Comparison of ENCODE assay signal across 33 cellular contexts in the genomic region with DNA sequence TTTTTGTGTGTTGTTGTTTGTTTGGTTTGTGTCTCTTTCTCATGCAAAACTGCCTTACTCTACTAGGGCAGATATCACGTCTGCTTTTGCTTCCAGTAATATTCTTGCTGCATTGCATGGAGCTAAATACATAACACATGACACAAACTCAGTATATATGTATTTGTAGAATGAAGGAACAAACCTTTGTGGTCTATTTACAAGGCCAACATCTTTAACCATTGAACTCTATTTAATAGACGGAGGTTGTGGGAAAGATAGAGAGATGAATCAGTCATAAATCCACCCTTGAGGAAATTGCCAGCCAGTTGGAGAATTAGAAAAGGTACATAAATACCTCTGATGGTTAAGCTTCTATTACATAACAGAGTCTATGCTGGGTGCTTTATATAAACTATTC. TPM values are rescaled to one million over a fixed set of nuclear protein-coding genes. Genes with fewer than 3 reads are reported as not detected.
"Had no signal": no experiment of that assay in that cellular context is flagged by ENCODE, and none has a peak within 500 bp of the region (broad histone marks: within the 10 kb centered on the region; RNA-seq: fewer than 3 reads in every experiment).

No MANE protein-coding gene starts in this region.

- H3K4me1 Mint-ChIP-seq: activated B cell treated with CpG ODN at 0.5 μM for 24 hours; activated T-helper 17 cell treated with anti-CD3 and anti-CD28 coated beads, Interleukin-2, amount 50 U/mL, for 72 hours; brain; T-helper 17 cell had no signal

- H3K27me3 Mint-ChIP-seq: activated naive CD8-positive, alpha-beta T cell; activated T-helper 17 cell treated with anti-CD3 and anti-CD28 coated beads, Interleukin-2, amount 50 U/mL, for 72 hours; brain had no signal

- H3K27ac ChIP-seq: breast epithelium, cardiac muscle cell, colonic mucosa, foreskin keratinocyte, gastrocnemius medialis, heart left ventricle, hepatocyte, WERI-Rb-1 had no signal

- ATAC-seq: activated CD4-positive, CD25-positive, alpha-beta regulatory T cell treated with anti-CD3 and anti-CD28 coated beads, Interleukin-2, amount 50 U/mL, for 24 hours; activated CD8-positive, alpha-beta T cell treated with anti-CD3 and anti-CD28 coated beads for 36 hours; activated T-cell treated with anti-CD3 and anti-CD28 coated beads, Interleukin-2, amount 50 U/mL, for 4 hours; activated T-helper 17 cell treated with anti-CD3 and anti-CD28 coated beads, Interleukin-2, amount 50 U/mL, for 72 hours; esophagus mucosa; foreskin keratinocyte; gastrocnemius medialis; heart left ventricle; T-helper 17 cell had no signal

- H3K4me3 Mint-ChIP-seq: activated B cell treated with CpG ODN at 0.5 μM for 24 hours; activated CD8-positive, alpha-beta T cell treated with anti-CD3 and anti-CD28 coated beads for 36 hours; activated naive CD8-positive, alpha-beta T cell; activated T-cell treated with anti-CD3 and anti-CD28 coated beads, Interleukin-2, amount 50 U/mL, for 4 hours; activated T-helper 17 cell treated with anti-CD3 and anti-CD28 coated beads, Interleukin-2, amount 50 U/mL, for 72 hours; brain; T-helper 17 cell; T-helper 2 cell treated with Interferon-gamma antibody and Interleukin-4, amounts not matched to agents 5 μg/mL and 100 μg/mL, for 36 hours had no signal

- H3K9me3 ChIP-seq: breast epithelium, colonic mucosa, gastrocnemius medialis, heart left ventricle had no signal

- H3K4me3 ChIP-seq: breast epithelium, cardiac muscle cell, colonic mucosa, gastrocnemius medialis, heart left ventricle, hepatocyte had no signal

- H3K9me3 Mint-ChIP-seq: activated B cell treated with CpG ODN at 0.5 μM for 24 hours; activated CD8-positive, alpha-beta T cell treated with anti-CD3 and anti-CD28 coated beads for 36 hours; activated T-cell treated with anti-CD3 and anti-CD28 coated beads, Interleukin-2, amount 50 U/mL, for 4 hours; activated T-helper 17 cell treated with anti-CD3 and anti-CD28 coated beads, Interleukin-2, amount 50 U/mL, for 72 hours; brain had no signal

- H3K27ac Mint-ChIP-seq: activated B cell treated with CpG ODN at 0.5 μM for 24 hours; activated CD8-positive, alpha-beta T cell treated with anti-CD3 and anti-CD28 coated beads for 36 hours; activated naive CD8-positive, alpha-beta T cell; activated T-helper 17 cell treated with anti-CD3 and anti-CD28 coated beads, Interleukin-2, amount 50 U/mL, for 72 hours; brain; T-helper 17 cell; T-helper 2 cell treated with Interferon-gamma antibody and Interleukin-4, amounts not matched to agents 5 μg/mL and 100 μg/mL, for 36 hours had no signal

- H2AFZ ChIP-seq: hepatocyte had no signal

- H3K27me3 ChIP-seq: breast epithelium, cardiac muscle cell, colonic mucosa, gastrocnemius medialis, hepatocyte had no signal

- H3K4me1 ChIP-seq: breast epithelium, colonic mucosa, foreskin keratinocyte, gastrocnemius medialis had no signal

- DNase-seq: activated B cell treated with CpG ODN at 0.5 μM for 24 hours; activated CD4-positive, alpha-beta T cell treated with anti-CD3 and anti-CD28 coated beads for 48 hours; activated CD4-positive, alpha-beta T cell treated with anti-CD3 and anti-CD28 coated beads, Interleukin-2, amount 50 U/mL, for 1 hour; activated CD4-positive, alpha-beta T cell treated with anti-CD3 and anti-CD28 coated beads, Interleukin-2, amount 50 U/mL, for 48 hours; activated CD8-positive, alpha-beta memory T cell treated with anti-CD3 and anti-CD28 coated beads for 24 hours; activated CD8-positive, alpha-beta T cell treated with anti-CD3 and anti-CD28 coated beads for 36 hours; activated effector memory CD4-positive, alpha-beta T cell treated with Interleukin-2 at 50 U/mL for 16 hours; activated gamma-delta T cell treated with Interleukin-2 at 50 U/mL for 16 hours; activated naive CD4-positive, alpha-beta T cell treated with anti-CD3 and anti-CD28 coated beads, Interleukin-2, amount 50 U/mL, for 16 hours; activated naive CD4-positive, alpha-beta T cell treated with Interleukin-2 at 50 U/mL for 16 hours; activated T-cell treated with anti-CD3 and anti-CD28 coated beads, Interleukin-2, amount 50 U/mL, for 4 hours; amygdala; aorta; central memory CD4-positive, alpha-beta T cell; cerebellar nuclear complex; colonic mucosa; effector CD8-positive, alpha-beta T cell; foreskin keratinocyte; gastrocnemius medialis; glutamatergic neuron; heart left ventricle; T-helper 17 cell; T1000; WERI-Rb-1 had no signal

- H3K36me3 Mint-ChIP-seq: activated naive CD8-positive, alpha-beta T cell; brain had no signal

- H3K4me2 ChIP-seq: hepatocyte had no signal

- H3K79me2 ChIP-seq: hepatocyte had no signal

- H3K36me3 ChIP-seq: breast epithelium, cardiac muscle cell, colonic mucosa, gastrocnemius medialis, heart left ventricle, WERI-Rb-1 had no signal

RNA-seq across cellular contexts. Expression of a gene that starts 26.0 kb away (rescaled TPM):
- total RNA-seq: activated B cell treated with CpG ODN at 0.5 μM for 24 hours, cardiac muscle cell had no signal
- polyA plus RNA-seq: cardiac muscle cell had no signal
